9 cellular contexts compared by ENCODE assay signal in the genomic region with DNA sequence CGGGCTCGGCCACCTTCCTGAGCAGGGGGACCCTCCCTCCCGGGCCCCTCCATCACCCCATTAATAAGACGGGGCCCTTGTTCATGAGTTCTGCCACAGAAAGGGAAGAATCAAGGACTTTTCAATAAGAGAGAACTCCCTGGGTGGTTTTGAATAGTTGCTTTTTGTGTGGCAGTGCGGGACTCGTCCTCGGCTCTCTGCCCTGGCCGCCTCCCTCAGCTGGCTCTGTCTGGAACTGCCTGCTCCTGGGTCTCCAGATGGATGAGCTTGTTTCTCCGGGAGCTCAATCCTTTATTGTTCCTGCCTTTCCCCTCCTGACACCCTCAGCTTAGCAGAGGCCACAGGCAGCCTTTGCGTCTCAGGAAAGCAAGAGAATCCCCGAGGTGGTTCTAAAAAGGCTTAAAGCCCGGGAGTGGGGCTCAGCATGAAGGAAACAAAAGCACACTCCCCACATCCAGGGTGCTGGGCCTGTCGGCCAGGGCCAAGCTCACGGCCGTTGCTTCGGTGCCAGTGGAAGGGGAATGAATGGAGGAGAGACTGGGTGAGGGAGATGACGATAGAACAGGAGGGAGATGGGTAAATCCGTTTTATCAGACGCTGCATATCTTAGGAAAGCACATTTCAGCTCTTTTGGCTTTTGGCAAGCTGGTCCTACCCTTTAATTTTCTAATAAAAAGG.
DNase-seq lines count a peak whose midpoint lies in the region; ATAC-seq lines count a peak whose summit lies in the region.
"Had no signal": no experiment of that assay in that cellular context is flagged by ENCODE, and none has a peak within 500 bp of the region (broad histone marks: within the 10 kb centered on the region; RNA-seq: fewer than 3 reads in every experiment).

No MANE protein-coding gene starts in this region.

- peaks cover 16% of the 10 kb centered on the region for H3K4me1 Mint-ChIP-seq in central memory CD8-positive, alpha-beta T cell

- ATAC-seq in central memory CD8-positive, alpha-beta T cell (replicated peaks; ENCODE audit: extremely low read depth, poor library complexity, severe bottlenecking): no peak
- no peak for ATAC-seq in GM21717 (IDR thresholded peaks at IDR 0.05; ENCODE audit: unreplicated experiment)
- no peak for ATAC-seq in HG02852 (IDR thresholded peaks at IDR 0.05; ENCODE audit: unreplicated experiment)
- no peak for ATAC-seq in HG03045 (IDR thresholded peaks at IDR 0.05; ENCODE audit: unreplicated experiment)

- peak; percentile 71 for DNase-seq in DMS 273 (lab: John Stamatoyannopoulos, UW; ENCODE audit: unreplicated experiment)
- DNase-seq in DMS 273 treated with DMSO at 0.1 percent for 48 hours (lab: John Stamatoyannopoulos, UW): no peak
- no peak for DNase-seq in central memory CD8-positive, alpha-beta T cell (ENCODE audit: low spot score in 2 of 2)
- peak; percentile 28 for DNase-seq in kidney glomerular epithelial cell (lab: John Stamatoyannopoulos, UW)

- H3K9me3 Mint-ChIP-seq in central memory CD8-positive, alpha-beta T cell: no peaks in the 10 kb centered on the region

- H3K27ac Mint-ChIP-seq in central memory CD8-positive, alpha-beta T cell (ENCODE audit: low read depth): peak overlapping the region; percentile 41

- no peaks in the 10 kb centered on the region for H3K27me3 Mint-ChIP-seq in central memory CD8-positive, alpha-beta T cell

- H3K27ac ChIP-seq in temporal lobe (ENCODE audit: low read depth, low read length): peak overlapping the region; percentile 98
- H3K27ac ChIP-seq: 22Rv1 had no signal

- no peak overlapping the region for H3K4me3 Mint-ChIP-seq in central memory CD8-positive, alpha-beta T cell

- peaks cover under 1% of the 10 kb centered on the region for H3K36me3 Mint-ChIP-seq in central memory CD8-positive, alpha-beta T cell (ENCODE audit: insufficient read depth)

Comparison
In these comparisons a context has a peak if more than half of its experiments do, and no peak if none do; other contexts are left out.
1. DNase-seq: peak in DMS 273 (single experiment) and kidney glomerular epithelial cell (single experiment); none in DMS 273 treated with DMSO at 0.1 percent for 48 hours (single experiment) and central memory CD8-positive, alpha-beta T cell (0 of 2).